Comparison of ENCODE assay signal across 8 cellular contexts in the genomic region with DNA sequence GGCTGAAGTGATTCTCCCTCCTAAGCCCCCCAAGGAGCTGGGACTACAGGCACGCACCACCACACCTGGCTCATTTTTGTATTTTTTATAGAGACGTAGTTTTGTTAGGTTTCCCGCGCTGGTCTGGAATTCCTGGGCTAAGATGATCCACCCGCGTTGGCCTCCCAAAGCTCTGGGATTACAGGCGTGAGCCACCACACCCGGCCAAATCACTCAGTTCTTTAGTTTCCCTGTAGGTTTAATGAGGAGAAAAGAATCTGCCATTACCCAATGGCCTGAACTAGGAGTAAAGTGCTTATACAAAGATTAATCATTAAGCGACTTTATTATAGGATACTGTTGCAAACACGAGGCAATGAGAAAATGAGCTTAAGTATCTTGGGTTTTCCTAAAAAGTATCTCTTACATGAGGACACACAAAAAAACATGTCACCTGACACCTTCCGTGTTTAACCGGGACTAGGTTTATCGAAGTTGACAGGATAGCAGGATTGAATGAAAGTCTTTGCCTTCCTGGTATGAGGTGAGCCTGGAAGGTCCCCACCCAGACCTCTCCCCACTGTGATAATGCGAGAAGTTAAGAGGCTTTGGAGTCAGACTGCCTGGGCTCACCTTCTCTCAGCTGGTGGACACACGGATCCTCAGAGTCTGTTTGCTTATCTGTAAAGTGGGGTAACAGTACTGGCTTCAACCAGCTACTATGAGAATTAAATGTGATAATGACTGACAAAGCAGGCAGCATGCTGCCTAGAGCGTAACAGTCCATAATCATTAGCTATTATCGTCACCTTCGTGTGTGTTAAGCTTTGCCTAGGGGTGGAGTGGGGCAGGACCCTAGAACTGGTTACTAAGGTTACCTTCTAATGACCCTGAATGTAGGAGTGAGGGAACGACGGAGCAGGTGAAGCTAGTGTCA.
DNase-seq lines count a peak whose midpoint lies in the region; ATAC-seq and TF ChIP-seq lines count a peak whose summit lies in the region.

No MANE protein-coding gene starts in this region.

- no peaks in the 10 kb centered on the region for H3K27me3 Mint-ChIP-seq in activated CD4-positive, alpha-beta T cell treated with anti-CD3 and anti-CD28 coated beads, Interleukin-2, amount 10 ng/mL, durations not matched to agents 7 days and 5 days

- POLR2A ChIA-PET in activated CD4-positive, alpha-beta T cell treated with anti-CD3 and anti-CD28 coated beads, Interleukin-2, amount 10 ng/mL, durations not matched to agents 7 days and 5 days (lab: Charles Lee): interaction anchor here (0.6 to 1.0 kb wide), 3 partner anchors 19 to 171 kb away, joined by 3 to 4 read pairs (median 3); a partner anchor contains a TSS

- peak overlapping the region; percentile 100 for H3K27ac Mint-ChIP-seq in activated CD4-positive, alpha-beta T cell treated with anti-CD3 and anti-CD28 coated beads, Interleukin-2, amount 10 ng/mL, durations not matched to agents 7 days and 5 days

- H3K9me3 Mint-ChIP-seq in activated CD4-positive, alpha-beta T cell treated with anti-CD3 and anti-CD28 coated beads, Interleukin-2, amount 10 ng/mL, durations not matched to agents 7 days and 5 days: no peaks in the 10 kb centered on the region

- intact Hi-C loops in ascending aorta (cut with DNase I): no loop called here

- DNase-seq in activated CD4-positive, alpha-beta T cell treated with anti-CD3 and anti-CD28 coated beads, Interleukin-2, amount 10 ng/mL, durations not matched to agents 7 days and 5 days: no peak
- no peak for DNase-seq in activated CD4-positive, alpha-beta T cell treated with anti-CD3 and anti-CD28 coated beads for 1 hour
- no peak for DNase-seq in ascending aorta (ENCODE audit: low spot score in 2 of 2)
- DNase-seq in thoracic aorta (ENCODE audit: low spot score): no peak
- DNase-seq in NCI-H1694 treated with DMSO at 0.1 percent for 48 hours (lab: John Stamatoyannopoulos, UW): no peak
- no peak for DNase-seq in SHP77 (lab: John Stamatoyannopoulos, UW)

- ATAC-seq in thoracic aorta (ENCODE audit: insufficient number of reproducible peaks, low FRiP score, low read depth) (no peak), GM19452 (IDR thresholded peaks at IDR 0.05; ENCODE audit: unreplicated experiment) (no peak)

- peaks cover 0 to 7% of the 10 kb centered on the region in 2 donors for H3K4me1 ChIP-seq in ascending aorta
- peaks cover 0 to 23% (median 7%) of the 10 kb centered on the region in 4 donors for H3K4me1 ChIP-seq in liver (ENCODE audit: control insufficient read depth in 4 of 4, insufficient read depth in 4 of 4, low read length in 3 of 4)
- peaks cover 4 to 9% of the 10 kb centered on the region in 2 donors for H3K4me1 ChIP-seq in thoracic aorta (ENCODE audit: control insufficient read depth in 1 of 2, low read depth in 2 of 2)

- peaks cover 6% of the 10 kb centered on the region for H3K36me3 Mint-ChIP-seq in activated CD4-positive, alpha-beta T cell treated with anti-CD3 and anti-CD28 coated beads, Interleukin-2, amount 10 ng/mL, durations not matched to agents 7 days and 5 days (ENCODE audit: low read depth)

- H3K27me3 ChIP-seq in ascending aorta: no peaks in the 10 kb centered on the region
- H3K27me3 ChIP-seq in liver (ENCODE audit: control insufficient read depth in 4 of 4, insufficient read depth in 4 of 4, low read length in 3 of 4): no peaks in the 10 kb centered on the region
- no peaks in the 10 kb centered on the region for H3K27me3 ChIP-seq in thoracic aorta (replicated peaks; ENCODE audit: insufficient read depth)

- peak overlapping the region; percentile 100 for H3K27ac ChIP-seq in ascending aorta
- H3K27ac ChIP-seq in liver (ENCODE audit: low read depth in 1 of 2, low read length in 2 of 2): peak overlapping the region; percentile 99 to 100
- peak overlapping the region; percentile 99 to 100 for H3K27ac ChIP-seq in thoracic aorta

- peak overlapping the region; percentile 78 to 86 for H3K9ac ChIP-seq in liver (ENCODE audit: low read depth in 1 of 2, low read length in 2 of 2)

- peaks cover 70% of the 10 kb centered on the region for H3K4me1 Mint-ChIP-seq in activated CD4-positive, alpha-beta T cell treated with anti-CD3 and anti-CD28 coated beads, Interleukin-2, amount 10 ng/mL, durations not matched to agents 7 days and 5 days

- H3K9me3 ChIP-seq in ascending aorta (no peaks in the 10 kb centered on the region), liver (ENCODE audit: control insufficient read depth in 4 of 4, low read length in 3 of 4) (no peaks in the 10 kb centered on the region), thoracic aorta (no peaks in the 10 kb centered on the region)

- no peak for TF ChIP-seq CTCF in ascending aorta (IDR thresholded peaks at IDR 0.05)
- no peak for TF ChIP-seq CTCF in liver (IDR thresholded peaks at IDR 0.05; ENCODE audit: low read depth, low read length, missing input control)
- TF ChIP-seq CTCF in thoracic aorta (IDR thresholded peaks at IDR 0.05): no peak

- H3K4me3 ChIP-seq in ascending aorta: peak overlapping the region; percentile 76 to 84
- H3K4me3 ChIP-seq in liver (ENCODE audit: low read depth in 1 of 3, low read length in 3 of 3): peak overlapping the region in 2 of 3 donors; percentile 46 to 84
- H3K4me3 ChIP-seq in thoracic aorta: peak overlapping the region; percentile 82

- no peak for TF ChIP-seq RAD21 in liver (IDR thresholded peaks at IDR 0.05)

- H3K36me3 ChIP-seq in ascending aorta (no peaks in the 10 kb centered on the region), liver (ENCODE audit: control insufficient read depth in 4 of 4, insufficient read depth in 3 of 4, low read depth in 1 of 4, low read length in 3 of 4) (no peaks in the 10 kb centered on the region), thoracic aorta (no peaks in the 10 kb centered on the region)

- WGBS in liver: 74% methylated on average over 20 of the region's 20 CpGs

- CTCF ChIA-PET in activated CD4-positive, alpha-beta T cell treated with anti-CD3 and anti-CD28 coated beads, Interleukin-2, amount 10 ng/mL, durations not matched to agents 7 days and 5 days (lab: Charles Lee): interaction anchor here (1.0 to 2.8 kb wide), 4 partner anchors 16 to 103 kb away, joined by 3 to 9 read pairs (median 3); no protein-coding TSS in a partner anchor

- peak overlapping the region; percentile 94 for H3K4me3 Mint-ChIP-seq in activated CD4-positive, alpha-beta T cell treated with anti-CD3 and anti-CD28 coated beads, Interleukin-2, amount 10 ng/mL, durations not matched to agents 7 days and 5 days

TF ChIP-seq in liver, 16 proteins besides CTCF, POLR2A, EP300 and RAD21:
- no peak for TF ChIP-seq FOXA2 (IDR thresholded peaks at IDR 0.05)
- TF ChIP-seq, protein P1, sequence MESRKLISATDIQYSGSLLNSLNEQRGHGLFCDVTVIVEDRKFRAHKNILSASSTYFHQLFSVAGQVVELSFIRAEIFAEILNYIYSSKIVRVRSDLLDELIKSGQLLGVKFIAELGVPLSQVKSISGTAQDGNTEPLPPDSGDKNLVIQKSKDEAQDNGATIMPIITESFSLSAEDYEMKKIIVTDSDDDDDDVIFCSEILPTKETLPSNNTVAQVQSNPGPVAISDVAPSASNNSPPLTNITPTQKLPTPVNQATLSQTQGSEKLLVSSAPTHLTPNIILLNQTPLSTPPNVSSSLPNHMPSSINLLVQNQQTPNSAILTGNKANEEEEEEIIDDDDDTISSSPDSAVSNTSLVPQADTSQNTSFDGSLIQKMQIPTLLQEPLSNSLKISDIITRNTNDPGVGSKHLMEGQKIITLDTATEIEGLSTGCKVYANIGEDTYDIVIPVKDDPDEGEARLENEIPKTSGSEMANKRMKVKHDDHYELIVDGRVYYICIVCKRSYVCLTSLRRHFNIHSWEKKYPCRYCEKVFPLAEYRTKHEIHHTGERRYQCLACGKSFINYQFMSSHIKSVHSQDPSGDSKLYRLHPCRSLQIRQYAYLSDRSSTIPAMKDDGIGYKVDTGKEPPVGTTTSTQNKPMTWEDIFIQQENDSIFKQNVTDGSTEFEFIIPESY (IDR thresholded peaks at IDR 0.05): no peak
- no peak for TF ChIP-seq EGR1 (IDR thresholded peaks at IDR 0.05; ENCODE audit: low read depth in 2 of 2)
- no peak for TF ChIP-seq HNF4G (IDR thresholded peaks at IDR 0.05)
- TF ChIP-seq TAF1 (conservative IDR thresholded peaks at IDR 0.05): no peak
- TF ChIP-seq GABPA (IDR thresholded peaks at IDR 0.05 in 1 of 2, conservative IDR thresholded peaks at IDR 0.05 in 1 of 2): no peak
- TF ChIP-seq, protein P2, sequence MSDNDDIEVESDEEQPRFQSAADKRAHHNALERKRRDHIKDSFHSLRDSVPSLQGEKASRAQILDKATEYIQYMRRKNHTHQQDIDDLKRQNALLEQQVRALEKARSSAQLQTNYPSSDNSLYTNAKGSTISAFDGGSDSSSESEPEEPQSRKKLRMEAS (IDR thresholded peaks at IDR 0.05): no peak
- TF ChIP-seq YY1 (IDR thresholded peaks at IDR 0.05): no peak
- TF ChIP-seq RXRA (IDR thresholded peaks at IDR 0.05): no peak
- TF ChIP-seq FOXA1 (IDR thresholded peaks at IDR 0.05): no peak
- TF ChIP-seq, protein P3, sequence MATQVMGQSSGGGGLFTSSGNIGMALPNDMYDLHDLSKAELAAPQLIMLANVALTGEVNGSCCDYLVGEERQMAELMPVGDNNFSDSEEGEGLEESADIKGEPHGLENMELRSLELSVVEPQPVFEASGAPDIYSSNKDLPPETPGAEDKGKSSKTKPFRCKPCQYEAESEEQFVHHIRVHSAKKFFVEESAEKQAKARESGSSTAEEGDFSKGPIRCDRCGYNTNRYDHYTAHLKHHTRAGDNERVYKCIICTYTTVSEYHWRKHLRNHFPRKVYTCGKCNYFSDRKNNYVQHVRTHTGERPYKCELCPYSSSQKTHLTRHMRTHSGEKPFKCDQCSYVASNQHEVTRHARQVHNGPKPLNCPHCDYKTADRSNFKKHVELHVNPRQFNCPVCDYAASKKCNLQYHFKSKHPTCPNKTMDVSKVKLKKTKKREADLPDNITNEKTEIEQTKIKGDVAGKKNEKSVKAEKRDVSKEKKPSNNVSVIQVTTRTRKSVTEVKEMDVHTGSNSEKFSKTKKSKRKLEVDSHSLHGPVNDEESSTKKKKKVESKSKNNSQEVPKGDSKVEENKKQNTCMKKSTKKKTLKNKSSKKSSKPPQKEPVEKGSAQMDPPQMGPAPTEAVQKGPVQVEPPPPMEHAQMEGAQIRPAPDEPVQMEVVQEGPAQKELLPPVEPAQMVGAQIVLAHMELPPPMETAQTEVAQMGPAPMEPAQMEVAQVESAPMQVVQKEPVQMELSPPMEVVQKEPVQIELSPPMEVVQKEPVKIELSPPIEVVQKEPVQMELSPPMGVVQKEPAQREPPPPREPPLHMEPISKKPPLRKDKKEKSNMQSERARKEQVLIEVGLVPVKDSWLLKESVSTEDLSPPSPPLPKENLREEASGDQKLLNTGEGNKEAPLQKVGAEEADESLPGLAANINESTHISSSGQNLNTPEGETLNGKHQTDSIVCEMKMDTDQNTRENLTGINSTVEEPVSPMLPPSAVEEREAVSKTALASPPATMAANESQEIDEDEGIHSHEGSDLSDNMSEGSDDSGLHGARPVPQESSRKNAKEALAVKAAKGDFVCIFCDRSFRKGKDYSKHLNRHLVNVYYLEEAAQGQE (IDR thresholded peaks at IDR 0.05): no peak
- no peak for TF ChIP-seq JUND (IDR thresholded peaks at IDR 0.05)
- no peak for TF ChIP-seq NR2F2 (IDR thresholded peaks at IDR 0.05)
- no peak for TF ChIP-seq HNF4A (conservative IDR thresholded peaks at IDR 0.05)
